Comparison of ENCODE assay signal across 29 cellular contexts in the genomic region with DNA sequence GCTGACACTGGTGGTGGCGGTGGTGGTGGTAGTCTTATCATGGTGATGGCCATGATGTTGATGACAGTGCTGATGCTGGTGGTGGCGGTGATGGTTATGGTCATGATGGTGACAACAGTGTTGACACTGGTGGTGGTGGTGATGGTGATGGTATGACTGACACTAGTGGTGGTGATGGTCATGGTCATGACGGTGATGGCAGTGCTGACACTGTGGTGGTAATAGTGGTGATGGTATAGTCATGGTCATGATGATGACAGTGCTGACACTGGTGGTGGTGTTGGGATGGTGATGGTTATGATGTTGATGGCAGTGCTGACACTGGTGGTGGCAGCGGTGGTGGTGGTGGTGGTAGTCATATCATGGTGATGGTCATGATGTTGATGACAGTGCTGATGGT.
"Had no signal": no experiment of that assay in that cellular context is flagged by ENCODE, and none has a peak within 500 bp of the region (broad histone marks: within the 10 kb centered on the region; RNA-seq: fewer than 3 reads in every experiment).

No MANE protein-coding gene starts in this region.

- H3K36me3 Mint-ChIP-seq: activated CD8-positive, alpha-beta memory T cell treated with anti-CD3 and anti-CD28 coated beads, Interleukin-2, amount 10 ng/mL, durations not matched to agents 7 days and 5 days; activated naive CD4-positive, alpha-beta T cell treated with anti-CD3 and anti-CD28 coated beads, Interleukin-2, amount 10 ng/mL, durations not matched to agents 7 days and 5 days; activated naive CD8-positive, alpha-beta T cell had no signal

- H3K4me3 Mint-ChIP-seq: activated B cell treated with CpG ODN at 0.5 μM for 24 hours; activated CD4-positive, alpha-beta memory T cell treated with anti-CD3 and anti-CD28 coated beads, Interleukin-2, amount 10 ng/mL, durations not matched to agents 7 days and 5 days; activated CD8-positive, alpha-beta memory T cell treated with anti-CD3 and anti-CD28 coated beads, Interleukin-2, amount 10 ng/mL, durations not matched to agents 7 days and 5 days; activated naive CD4-positive, alpha-beta T cell treated with anti-CD3 and anti-CD28 coated beads, Interleukin-2, amount 10 ng/mL, durations not matched to agents 7 days and 5 days; activated naive CD8-positive, alpha-beta T cell; activated naive CD8-positive, alpha-beta T cell treated with anti-CD3 and anti-CD28 coated beads, Interleukin-2, amount 50 U/mL, for 24 hours; T-helper 1 cell treated with Interleukin-12 subunit alpha and Interleukin-12 subunit beta and Interleukin-4 antibody, amounts not matched to agents 30 μg/mL and 1 μg/mL, for 36 hours; T-helper 2 cell treated with Interferon-gamma antibody and Interleukin-4, amounts not matched to agents 5 μg/mL and 100 μg/mL, for 36 hours had no signal

- H3K4me3 ChIP-seq: ascending aorta, SJSA1 had no signal

- H3K27ac ChIP-seq: ascending aorta, KMS-11, SJSA1, VCaP had no signal

- H3K36me3 ChIP-seq: ascending aorta, SJSA1 had no signal

- H3K27me3 ChIP-seq: ascending aorta, SJSA1 had no signal

- H3K27ac Mint-ChIP-seq: activated B cell treated with CpG ODN at 0.5 μM for 24 hours; activated CD4-positive, alpha-beta memory T cell treated with anti-CD3 and anti-CD28 coated beads, Interleukin-2, amount 10 ng/mL, durations not matched to agents 7 days and 5 days; activated CD8-positive, alpha-beta memory T cell treated with anti-CD3 and anti-CD28 coated beads, Interleukin-2, amount 10 ng/mL, durations not matched to agents 7 days and 5 days; activated naive CD4-positive, alpha-beta T cell treated with anti-CD3 and anti-CD28 coated beads, Interleukin-2, amount 10 ng/mL, durations not matched to agents 7 days and 5 days; activated naive CD8-positive, alpha-beta T cell; activated naive CD8-positive, alpha-beta T cell treated with anti-CD3 and anti-CD28 coated beads, Interleukin-2, amount 50 U/mL, for 24 hours; T-helper 1 cell treated with Interleukin-12 subunit alpha and Interleukin-12 subunit beta and Interleukin-4 antibody, amounts not matched to agents 30 μg/mL and 1 μg/mL, for 36 hours; T-helper 2 cell treated with Interferon-gamma antibody and Interleukin-4, amounts not matched to agents 5 μg/mL and 100 μg/mL, for 36 hours had no signal

- H3K4me1 ChIP-seq: ascending aorta, SJSA1 had no signal

- H3K9me3 Mint-ChIP-seq: activated B cell treated with CpG ODN at 0.5 μM for 24 hours; T-helper 1 cell treated with Interleukin-12 subunit alpha and Interleukin-12 subunit beta and Interleukin-4 antibody, amounts not matched to agents 30 μg/mL and 1 μg/mL, for 36 hours had no signal

- H3K9me3 ChIP-seq: ascending aorta, SJSA1, SK-N-SH had no signal

- DNase-seq: activated B cell treated with CpG ODN at 0.5 μM for 24 hours; activated CD4-positive, alpha-beta memory T cell treated with anti-CD3 and anti-CD28 coated beads, Interleukin-2, amount 10 ng/mL, durations not matched to agents 7 days and 5 days; activated CD4-positive, alpha-beta T cell treated with anti-CD3 and anti-CD28 coated beads for 48 hours; activated CD4-positive, CD25-positive, alpha-beta regulatory T cell treated with anti-CD3 and anti-CD28 coated beads, Interleukin-2, amount 50 U/mL, for 72 hours; activated CD8-positive, alpha-beta memory T cell treated with anti-CD3 and anti-CD28 coated beads for 24 hours; activated CD8-positive, alpha-beta memory T cell treated with anti-CD3 and anti-CD28 coated beads, Interleukin-2, amount 10 ng/mL, durations not matched to agents 7 days and 5 days; activated CD8-positive, alpha-beta memory T cell treated with anti-CD3 and anti-CD28 coated beads, Interleukin-2, amount 50 U/mL, for 48 hours; activated effector memory CD4-positive, alpha-beta T cell treated with Interleukin-2 at 50 U/mL for 16 hours; activated naive CD4-positive, alpha-beta T cell treated with anti-CD3 and anti-CD28 coated beads, Interleukin-2, amount 10 ng/mL, durations not matched to agents 7 days and 5 days; activated naive CD8-positive, alpha-beta T cell treated with anti-CD3 and anti-CD28 coated beads, Interleukin-2, amount 50 U/mL, for 24 hours; activated T-cell treated with anti-CD3 and anti-CD28 coated beads, Interleukin-2, amount 50 U/mL, for 48 hours; amniotic stem cell; MM.1S; MV-4-11; NCI-H1092; NCI-H1436 treated with DMSO at 0.1 percent for 48 hours; NCI-H1694 treated with DMSO at 0.1 percent for 48 hours; NCI-H2029; NCI-H345; NCI-H524 treated with DMSO at 0.1 percent for 48 hours; SHP77 treated with DMSO at 0.1 percent for 48 hours; SK-N-SH had no signal

- H3K4me1 Mint-ChIP-seq: activated B cell treated with CpG ODN at 0.5 μM for 24 hours; activated CD4-positive, alpha-beta memory T cell treated with anti-CD3 and anti-CD28 coated beads, Interleukin-2, amount 10 ng/mL, durations not matched to agents 7 days and 5 days; activated CD8-positive, alpha-beta memory T cell treated with anti-CD3 and anti-CD28 coated beads, Interleukin-2, amount 10 ng/mL, durations not matched to agents 7 days and 5 days; activated naive CD4-positive, alpha-beta T cell treated with anti-CD3 and anti-CD28 coated beads, Interleukin-2, amount 10 ng/mL, durations not matched to agents 7 days and 5 days; activated naive CD8-positive, alpha-beta T cell treated with anti-CD3 and anti-CD28 coated beads, Interleukin-2, amount 50 U/mL, for 24 hours had no signal

- H3K27me3 Mint-ChIP-seq: activated B cell treated with CpG ODN at 0.5 μM for 24 hours; activated CD4-positive, alpha-beta memory T cell treated with anti-CD3 and anti-CD28 coated beads, Interleukin-2, amount 10 ng/mL, durations not matched to agents 7 days and 5 days; activated CD8-positive, alpha-beta memory T cell treated with anti-CD3 and anti-CD28 coated beads, Interleukin-2, amount 10 ng/mL, durations not matched to agents 7 days and 5 days; activated naive CD4-positive, alpha-beta T cell treated with anti-CD3 and anti-CD28 coated beads, Interleukin-2, amount 10 ng/mL, durations not matched to agents 7 days and 5 days; activated naive CD8-positive, alpha-beta T cell; activated naive CD8-positive, alpha-beta T cell treated with anti-CD3 and anti-CD28 coated beads, Interleukin-2, amount 50 U/mL, for 24 hours had no signal
